ENCODE assay signal across 18 cellular contexts in the genomic region with DNA sequence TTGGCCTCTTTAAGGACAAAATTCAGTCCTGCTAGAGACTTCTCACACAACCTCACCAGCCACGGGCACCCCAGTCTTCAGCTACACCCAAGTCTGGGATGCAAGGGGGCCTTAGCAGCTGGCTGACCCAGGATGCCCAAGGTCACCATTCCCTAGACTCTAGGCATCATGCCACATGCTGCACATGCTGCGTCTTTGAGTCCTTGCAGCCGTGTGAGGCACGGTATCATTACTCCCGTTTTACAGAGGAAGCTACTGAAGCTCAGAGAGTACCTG. TPM values are rescaled to one million over a fixed set of nuclear protein-coding genes. Genes with fewer than 3 reads are reported as not detected.
DNase-seq lines count a peak whose midpoint lies in the region; ATAC-seq, FAIRE-seq and TF ChIP-seq lines count a peak whose summit lies in the region.
"Had no signal": no experiment of that assay in that cellular context is flagged by ENCODE, and none has a peak within 500 bp of the region (broad histone marks: within the 10 kb centered on the region; RNA-seq: fewer than 3 reads in every experiment).

No MANE protein-coding gene starts in this region.

- no peaks in the 10 kb centered on the region for H3K36me3 ChIP-seq in IMR-90 (ENCODE audit: control insufficient read depth, insufficient read depth, low read length)
- H3K36me3 ChIP-seq in bronchial epithelial cell (ENCODE audit: control insufficient read depth, insufficient read depth, low read length) = no peaks in the 10 kb centered on the region
- peaks cover 0 to 5% (median 0%) of the 10 kb centered on the region in 3 donors for H3K36me3 ChIP-seq in tibial nerve
- no peaks in the 10 kb centered on the region for H3K36me3 ChIP-seq in WERI-Rb-1

- peaks cover 0 to 17% of the 10 kb centered on the region in 2 experiments; a peak in 2 of 4 replicates for H3K79me1 ChIP-seq in IMR-90 (ENCODE audit: low read depth in 1 of 2, low read length in 2 of 2)

- H3K9me3 ChIP-seq in IMR-90 (ENCODE audit: control insufficient read depth, insufficient read depth, low read length) (no peaks in the 10 kb centered on the region), tibial nerve (no peaks in the 10 kb centered on the region), WERI-Rb-1 (ENCODE audit: severe bottlenecking) (no peaks in the 10 kb centered on the region)

- DNase-seq in IMR-90 = no peak
- no peak for DNase-seq in bronchial epithelial cell (ENCODE audit: low read depth)
- no peak for DNase-seq in tibial nerve (ENCODE audit: low spot score in 2 of 2)
- no peak for DNase-seq in GM10248 (ENCODE audit: extremely low spot score)
- DNase-seq in WERI-Rb-1 = no peak
- DNase-seq in ureter (ENCODE audit: low spot score) = no peak
- DNase-seq: activated CD4-positive, alpha-beta T cell treated with anti-CD3 and anti-CD28 coated beads, Interleukin-2, amount 50 U/mL, for 4 hours; CD8-positive, alpha-beta memory T cell; foreskin fibroblast; NCI-H187 had no signal

- peak overlapping the region; percentile 50; the same call in 2 of the 3 replicates for H2BK15ac ChIP-seq in IMR-90 (ENCODE audit: low read depth, low read length)

- no peak for ATAC-seq in IMR-90 (ENCODE audit: low read depth)

- no peak overlapping the region for H2BK5ac ChIP-seq in IMR-90 (ENCODE audit: low read depth, low read length, poor library complexity, severe bottlenecking)

- H3K27me3 Mint-ChIP-seq in nephron (ENCODE audit: low read depth) = peaks cover 51% of the 10 kb centered on the region

- peak; percentile 47 for FAIRE-seq in bronchial epithelial cell (lab: Jason Lieb, UNC)
- FAIRE-seq: GM19239 had no signal

- peaks cover 3% of the 10 kb centered on the region; the same call in 1 of the 2 replicates for H3K9me1 ChIP-seq in IMR-90 (ENCODE audit: insufficient read depth, low read length)

- H3K27ac Mint-ChIP-seq in nephron = peak overlapping the region in 1 of 3 experiments; percentile 46
- H3K27ac Mint-ChIP-seq: activated naive CD4-positive, alpha-beta T cell treated with anti-CD3 and anti-CD28 coated beads, Interleukin-2, amount 50 U/mL, for 72 hours; T-helper 2 cell treated with Interferon-gamma antibody and Interleukin-4, amounts not matched to agents 5 μg/mL and 100 μg/mL, for 36 hours had no signal

- no peak overlapping the region for H3K18ac ChIP-seq in IMR-90 (ENCODE audit: low read depth, low read length)

- no peak for TF ChIP-seq EP300 in tibial nerve (IDR thresholded peaks at IDR 0.05)

- peak overlapping the region; percentile 72 for H3K4ac ChIP-seq in IMR-90 (ENCODE audit: low read depth, low read length)

- in situ Hi-C loops in IMR-90 (cut with MboI; ENCODE audit: low sequenced_read_pairs) = no loop called here

- H3K23ac ChIP-seq in IMR-90 (ENCODE audit: low read depth, low read length) = no peak overlapping the region; the same call in 1 of the 2 replicates

- H3K9me3 Mint-ChIP-seq in nephron = no peaks in the 10 kb centered on the region
- H3K9me3 Mint-ChIP-seq: activated naive CD4-positive, alpha-beta T cell treated with anti-CD3 and anti-CD28 coated beads, Interleukin-2, amount 50 U/mL, for 72 hours; T-helper 2 cell treated with Interferon-gamma antibody and Interleukin-4, amounts not matched to agents 5 μg/mL and 100 μg/mL, for 36 hours had no signal

- H3K4me3 ChIP-seq in IMR-90 (ENCODE audit: insufficient read depth, low read depth, low read length) (no peak overlapping the region), bronchial epithelial cell (ENCODE audit: low read depth, low read length) (no peak overlapping the region), tibial nerve (no peak overlapping the region), WERI-Rb-1 (ENCODE audit: low read depth, low read length) (no peak overlapping the region)
- H3K4me3 ChIP-seq: hepatocyte had no signal

- BruUV-seq in IMR-90 (replicated peaks; lab: Mats Ljungman, UMichigan) = no TSS peak

- 0 out of 2 replicates have a peak overlapping the region, but pooled peaks have one; percentile 13 for H3K14ac ChIP-seq in IMR-90 (replicated peaks; ENCODE audit: low read depth, low read length)

- H3K27me3 ChIP-seq in IMR-90 (ENCODE audit: control insufficient read depth, insufficient read depth, low read length) (no peaks in the 10 kb centered on the region; the same call in 1 of the 2 replicates), bronchial epithelial cell (ENCODE audit: control insufficient read depth, insufficient read depth, low read length) (peaks cover 58% of the 10 kb centered on the region), tibial nerve (no peaks in the 10 kb centered on the region), WERI-Rb-1 (ENCODE audit: insufficient read depth, low read depth, severe bottlenecking) (peaks cover 29% of the 10 kb centered on the region)

- TF ChIP-seq POLR2A in IMR-90 (IDR thresholded peaks at IDR 0.05; ENCODE audit: low read depth, low read length) = no peak
- TF ChIP-seq POLR2A in tibial nerve (IDR thresholded peaks at IDR 0.05) = no peak

- H3K4me1 ChIP-seq in IMR-90 (ENCODE audit: control insufficient read depth, insufficient read depth, low read length) (peaks cover 16% of the 10 kb centered on the region), tibial nerve (peaks cover 3 to 74% (median 54%) of the 10 kb centered on the region in 4 donors)

- H3K9ac ChIP-seq in IMR-90 (ENCODE audit: low read depth, low read length) = no peak overlapping the region

- CTCF ChIA-PET in IMR-90 (lab: Yijun Ruan, JAX) (interaction anchor here (1.2 to 3.3 kb wide), 3 partner anchors 10 to 63 kb away, joined by 3 to 12 read pairs (median 5); no protein-coding TSS in a partner anchor), GM10248 (lab: Yijun Ruan, JAX) (interaction anchor here (1.1 to 4.5 kb wide), 7 partner anchors 9 to 76 kb away, joined by 3 to 39 read pairs (median 5); no protein-coding TSS in a partner anchor)

- H3K4me1 Mint-ChIP-seq in nephron = peaks cover 61% of the 10 kb centered on the region

- no CpG with 5 or more reads among the region's 5 CpGs for WGBS in IMR-90 (ENCODE audit: extremely low coverage in 2 of 2, insufficient read length in 1 of 2), 2 experiments
- 34 to 46% methylated on average over 5 of the region's 5 CpGs for WGBS in tibial nerve, 2 donors

- no peak overlapping the region for H4K5ac ChIP-seq in IMR-90 (ENCODE audit: low read depth, low read length)

- H4K91ac ChIP-seq in IMR-90 (ENCODE audit: insufficient read depth, low read depth, low read length) = peak overlapping the region; percentile 55

- peak overlapping the region; percentile 64 to 84 (median 82) for H3K4me3 Mint-ChIP-seq in nephron
- H3K4me3 Mint-ChIP-seq: T-helper 2 cell treated with Interferon-gamma antibody and Interleukin-4, amounts not matched to agents 5 μg/mL and 100 μg/mL, for 36 hours had no signal

- H3K36me3 Mint-ChIP-seq in nephron (ENCODE audit: low read depth) = no peaks in the 10 kb centered on the region
- H3K36me3 Mint-ChIP-seq: activated naive CD4-positive, alpha-beta T cell treated with anti-CD3 and anti-CD28 coated beads, Interleukin-2, amount 50 U/mL, for 72 hours; CD8-positive, alpha-beta memory T cell had no signal

- no peak for TF ChIP-seq RAD21 in IMR-90 (IDR thresholded peaks at IDR 0.05; ENCODE audit: low read length)

- H4K20me1 ChIP-seq in IMR-90 (ENCODE audit: insufficient read depth, low read length) = peaks cover 13% of the 10 kb centered on the region

- H2AK5ac ChIP-seq in IMR-90 (ENCODE audit: low read depth, low read length) = peak overlapping the region; percentile 60; the same call in 1 of the 2 replicates

- H3K27ac ChIP-seq in IMR-90 (ENCODE audit: insufficient read depth, low read length) = no peak overlapping the region
- H3K27ac ChIP-seq in tibial nerve = peak overlapping the region; percentile 19 to 94 (median 90)
- no peak overlapping the region for H3K27ac ChIP-seq in WERI-Rb-1
- H3K27ac ChIP-seq: hepatocyte had no signal

- H3K4me2 ChIP-seq in IMR-90 (ENCODE audit: low read depth, low read length) = no peak overlapping the region
- H3K4me2 ChIP-seq: hepatocyte had no signal

- POLR2A ChIA-PET in IMR-90 (lab: Charles Lee; ENCODE audit: unreplicated experiment) = interaction anchor here (1.2 kb wide), 1 partner anchor 9 kb away, joined by 3 read pairs; no protein-coding TSS in a partner anchor
- POLR2A ChIA-PET in GM10248 (lab: Yijun Ruan, JAX) = no interaction called here

- peak overlapping the region; percentile 49 for H2BK120ac ChIP-seq in IMR-90 (ENCODE audit: low read depth, low read length)

- peak overlapping the region; percentile 2; the same call in 1 of the 2 replicates for H2BK20ac ChIP-seq in IMR-90 (ENCODE audit: low read depth, low read length)

- intact Hi-C loops in IMR-90 (cut with micrococcal nuclease) = loop anchor here (10.0 kb wide), 1 partner anchor 334 kb away; no protein-coding TSS in a partner anchor

- H3K56ac ChIP-seq in IMR-90 (ENCODE audit: extremely low read depth, insufficient read depth, low read length) = no peak overlapping the region

- TF ChIP-seq CTCF in IMR-90 (conservative IDR thresholded peaks at IDR 0.05; ENCODE audit: low read depth, low read length) (no peak), bronchial epithelial cell (IDR thresholded peaks at IDR 0.05; ENCODE audit: insufficient read depth, low read length, severe bottlenecking) (no peak), nephron (IDR thresholded peaks at IDR 0.05; ENCODE audit: unreplicated experiment in 3 of 3) (no peak), tibial nerve (IDR thresholded peaks at IDR 0.05) (no peak), GM10248 (IDR thresholded peaks at IDR 0.05; ENCODE audit: control extremely low read depth, extremely low read depth, low read depth, missing control alignments) (no peak), WERI-Rb-1 (IDR thresholded peaks at IDR 0.05; ENCODE audit: low read depth, low read length) (no peak)

- dilution Hi-C loops in IMR-90 (cut with HindIII; ENCODE audit: low sequenced_read_pairs, unreplicated experiment) = no loop called here

- H4K8ac ChIP-seq in IMR-90 (ENCODE audit: low read depth in 2 of 2, low read length in 2 of 2) = no peak overlapping the region

- no peak overlapping the region for H2AK9ac ChIP-seq in IMR-90 (replicated peaks; ENCODE audit: low read depth, low read length, poor library complexity)

- peak overlapping the region; percentile 26 for H2AFZ ChIP-seq in IMR-90 (replicated peaks; ENCODE audit: low read length, poor library complexity)
- H2AFZ ChIP-seq: hepatocyte had no signal

TF ChIP-seq in IMR-90, 13 proteins besides CTCF, POLR2A, EP300 and RAD21 (continues in another document):
- TF ChIP-seq FOS (IDR thresholded peaks at IDR 0.05; ENCODE audit: low read depth, low read length) = no peak

RNA-seq across cellular contexts. Expression of a gene that starts 2.6 kb away (rescaled TPM):
- 7.8 and 7.9 TPM in 2 replicates for total RNA-seq in IMR-90 (2012; rRNA removed)
- polyA plus RNA-seq in IMR-90 (2012; rRNA removed) = 9.0 and 11.2 TPM in 2 replicates
- 6.2 and 7.6 TPM in 2 replicates for polyA plus RNA-seq in IMR-90 (2012; cell fraction: cytosol; rRNA removed)
- polyA plus RNA-seq in IMR-90 (2012; cell fraction: nucleus; rRNA removed; ENCODE audit: low replicate concordance) = 5.0 and 13.0 TPM in 2 replicates
- total RNA-seq in bronchial epithelial cell = 0.79 TPM in 1 of 2 replicates, not detected in the other
- 100 to 1,000 TPM in 3 of 4 donors, 10 to 100 TPM in 1; 98.0 to 170 (median 119) TPM for total RNA-seq in tibial nerve
- 21.8 TPM for total RNA-seq in ureter
- total RNA-seq: activated naive CD4-positive, alpha-beta T cell treated with anti-CD3 and anti-CD28 coated beads, Interleukin-2, amount 50 U/mL, for 72 hours; CD8-positive, alpha-beta memory T cell had no signal
- polyA plus RNA-seq: CD8-positive, alpha-beta memory T cell had no signal

RNA-seq across cellular contexts. Expression of a gene that starts 57.1 kb away (rescaled TPM):
- total RNA-seq in IMR-90 (2012; rRNA removed) (not detected in 2 replicates), bronchial epithelial cell (not detected in 2 replicates), tibial nerve (1 to 10 TPM in 1 of 4 donors, under 1 TPM in 2, not detected in 1; 0.63 to 4.2 (median 0.98) TPM), ureter (1.9 TPM)
- not detected in 2 replicates for polyA plus RNA-seq in IMR-90 (2012; rRNA removed)
- polyA plus RNA-seq in IMR-90 (2012; cell fraction: cytosol; rRNA removed) = not detected in 2 replicates
- polyA plus RNA-seq in IMR-90 (2012; cell fraction: nucleus; rRNA removed; ENCODE audit: low replicate concordance) = 0.13 and 0.24 TPM in 2 replicates
- total RNA-seq: epithelial cell of proximal tubule, G401, hepatocyte, RPMI7951 had no signal
- polyA plus RNA-seq: hepatocyte had no signal

Comparison
In these comparisons a context has a peak if more than half of its experiments do, and no peak if none do; other contexts are left out.
1. H3K27ac ChIP-seq: peak in tibial nerve (4 of 4); none in IMR-90 (single experiment) and WERI-Rb-1 (single experiment).